ENCODE assay signal across 20 cellular contexts in genomic region chr2:42900226-42900744, GRCh38.
"Had no signal": no experiment of that assay in that cellular context is flagged by ENCODE, and none has a peak within 500 bp of the region (broad histone marks: within the 10 kb centered on the region; RNA-seq: fewer than 3 reads in every experiment).

No MANE protein-coding gene starts in this region.

- DNase-seq: activated CD4-positive, alpha-beta T cell treated with anti-CD3 and anti-CD28 coated beads, Interleukin-2, amount 50 U/mL, for 48 hours; activated CD8-positive, alpha-beta memory T cell treated with anti-CD3 and anti-CD28 coated beads, Interleukin-2, amount 10 ng/mL, durations not matched to agents 7 days and 5 days; activated effector memory CD4-positive, alpha-beta T cell treated with anti-CD3 and anti-CD28 coated beads, Interleukin-2, amount 50 U/mL, for 16 hours; activated T-cell treated with anti-CD3 and anti-CD28 coated beads, Interleukin-2, amount 50 U/mL, for 24 hours; amygdala; brain microvascular endothelial cell; dermis blood vessel endothelial cell; endodermal cell; gastrocnemius medialis; left lung; pancreas; stimulated activated CD4-positive, alpha-beta T cell treated with anti-CD3 and anti-CD28 coated beads, Interleukin-4, amount 100 ng/mL, for 1 hour; stimulated activated CD8-positive, alpha-beta memory T cell treated with anti-CD3 and anti-CD28 coated beads, Interleukin-4, amount 100 ng/mL, for 48 hours; stomach had no signal

- ATAC-seq: activated CD4-positive, CD25-positive, alpha-beta regulatory T cell treated with anti-CD3 and anti-CD28 coated beads, Interleukin-2, amount 50 U/mL, for 24 hours; activated CD8-positive, alpha-beta memory T cell treated with anti-CD3 and anti-CD28 coated beads, Interleukin-2, amount 10 ng/mL, durations not matched to agents 7 days and 5 days; esophagus mucosa; gastrocnemius medialis; left lung; pancreas had no signal

- H3K27me3 Mint-ChIP-seq: activated naive CD8-positive, alpha-beta T cell; activated T-cell treated with anti-CD3 and anti-CD28 coated beads, Interleukin-2, amount 50 U/mL, for 24 hours had no signal

- H3K9me3 ChIP-seq: gastrocnemius medialis, left lung, pancreas, stomach had no signal

- H3K36me3 Mint-ChIP-seq: activated CD8-positive, alpha-beta memory T cell treated with anti-CD3 and anti-CD28 coated beads, Interleukin-2, amount 10 ng/mL, durations not matched to agents 7 days and 5 days; activated naive CD8-positive, alpha-beta T cell; memory B cell had no signal

- H3K36me3 ChIP-seq: brain microvascular endothelial cell, gastrocnemius medialis, left lung, pancreas, stomach had no signal

- H3K27ac ChIP-seq: brain microvascular endothelial cell, gastrocnemius medialis, left lung, pancreas had no signal

- H3K4me1 ChIP-seq: pancreas had no signal

- H3K4me1 Mint-ChIP-seq: memory B cell had no signal

- H3K4me3 Mint-ChIP-seq: activated CD8-positive, alpha-beta memory T cell treated with anti-CD3 and anti-CD28 coated beads, Interleukin-2, amount 10 ng/mL, durations not matched to agents 7 days and 5 days; activated naive CD8-positive, alpha-beta T cell; activated T-cell treated with anti-CD3 and anti-CD28 coated beads, Interleukin-2, amount 50 U/mL, for 24 hours; endodermal cell; memory B cell; neural crest cell had no signal

- H3K27me3 ChIP-seq: brain microvascular endothelial cell, gastrocnemius medialis, pancreas, stomach had no signal

- H3K9me3 Mint-ChIP-seq: activated T-cell treated with anti-CD3 and anti-CD28 coated beads, Interleukin-2, amount 50 U/mL, for 24 hours; endodermal cell; memory B cell had no signal

- H3K27ac Mint-ChIP-seq: activated CD8-positive, alpha-beta memory T cell treated with anti-CD3 and anti-CD28 coated beads, Interleukin-2, amount 10 ng/mL, durations not matched to agents 7 days and 5 days; activated naive CD8-positive, alpha-beta T cell; activated T-cell treated with anti-CD3 and anti-CD28 coated beads, Interleukin-2, amount 50 U/mL, for 24 hours; endodermal cell; memory B cell had no signal

- H3K4me3 ChIP-seq: gastrocnemius medialis, left lung, pancreas, stomach had no signal

- FAIRE-seq: keratinocyte, pancreas had no signal
